Comparison of ENCODE assay signal across 7 cellular contexts in the genomic region with DNA sequence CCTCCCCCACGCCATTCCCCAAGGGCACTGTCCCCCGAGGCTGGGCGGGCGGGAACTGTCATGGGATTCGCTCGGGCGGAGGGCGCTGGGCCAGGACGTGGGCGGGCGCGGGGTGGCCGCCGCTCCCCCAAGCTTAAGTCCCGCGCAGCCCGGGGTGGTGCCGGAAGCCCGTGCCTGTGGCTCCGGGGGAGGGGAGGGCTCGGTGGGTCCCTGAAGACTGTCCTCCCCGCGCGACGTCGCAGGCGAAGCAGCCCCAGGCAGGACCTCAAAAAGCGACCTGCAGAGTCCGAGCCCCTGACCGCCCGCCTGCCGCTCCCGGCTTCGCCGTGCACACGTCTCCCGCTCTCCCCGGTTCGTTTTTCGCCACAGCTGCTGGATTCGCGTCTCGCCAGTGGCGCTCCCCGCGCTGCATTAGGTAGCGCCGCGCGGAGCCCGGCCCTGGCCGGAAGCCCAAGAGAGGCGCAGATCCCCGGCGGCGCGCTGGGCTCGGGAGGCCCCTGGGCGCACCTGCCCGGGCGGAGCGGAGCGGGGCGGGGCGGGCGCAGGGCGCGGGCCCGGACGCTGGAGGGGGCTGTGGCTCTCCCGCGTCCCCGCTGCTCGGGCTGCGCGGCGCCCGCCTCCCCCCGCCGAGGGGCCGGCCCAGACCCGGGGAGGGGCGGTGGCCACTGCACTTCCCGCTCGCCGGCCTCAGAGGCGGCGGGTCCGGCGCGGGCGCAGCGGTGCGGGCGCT.
DNase-seq lines count a peak whose midpoint lies in the region; ATAC-seq and TF ChIP-seq lines count a peak whose summit lies in the region.

A gene with protein sequence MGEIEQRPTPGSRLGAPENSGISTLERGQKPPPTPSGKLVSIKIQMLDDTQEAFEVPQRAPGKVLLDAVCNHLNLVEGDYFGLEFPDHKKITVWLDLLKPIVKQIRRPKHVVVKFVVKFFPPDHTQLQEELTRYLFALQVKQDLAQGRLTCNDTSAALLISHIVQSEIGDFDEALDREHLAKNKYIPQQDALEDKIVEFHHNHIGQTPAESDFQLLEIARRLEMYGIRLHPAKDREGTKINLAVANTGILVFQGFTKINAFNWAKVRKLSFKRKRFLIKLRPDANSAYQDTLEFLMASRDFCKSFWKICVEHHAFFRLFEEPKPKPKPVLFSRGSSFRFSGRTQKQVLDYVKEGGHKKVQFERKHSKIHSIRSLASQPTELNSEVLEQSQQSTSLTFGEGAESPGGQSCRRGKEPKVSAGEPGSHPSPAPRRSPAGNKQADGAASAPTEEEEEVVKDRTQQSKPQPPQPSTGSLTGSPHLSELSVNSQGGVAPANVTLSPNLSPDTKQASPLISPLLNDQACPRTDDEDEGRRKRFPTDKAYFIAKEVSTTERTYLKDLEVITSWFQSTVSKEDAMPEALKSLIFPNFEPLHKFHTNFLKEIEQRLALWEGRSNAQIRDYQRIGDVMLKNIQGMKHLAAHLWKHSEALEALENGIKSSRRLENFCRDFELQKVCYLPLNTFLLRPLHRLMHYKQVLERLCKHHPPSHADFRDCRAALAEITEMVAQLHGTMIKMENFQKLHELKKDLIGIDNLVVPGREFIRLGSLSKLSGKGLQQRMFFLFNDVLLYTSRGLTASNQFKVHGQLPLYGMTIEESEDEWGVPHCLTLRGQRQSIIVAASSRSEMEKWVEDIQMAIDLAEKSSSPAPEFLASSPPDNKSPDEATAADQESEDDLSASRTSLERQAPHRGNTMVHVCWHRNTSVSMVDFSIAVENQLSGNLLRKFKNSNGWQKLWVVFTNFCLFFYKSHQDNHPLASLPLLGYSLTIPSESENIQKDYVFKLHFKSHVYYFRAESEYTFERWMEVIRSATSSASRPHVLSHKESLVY (plus strand): TSS at position 668 of the 730 bp plus-strand sequence. CDS start 70,149 bp downstream, outside the sequence.

- in situ Hi-C loops in KBM-7 (cut with MboI; ENCODE audit: low pct_unique_long_range_greater_than_20kb, low sequenced_read_pairs): no loop called here

- ATAC-seq in GM21786 (IDR thresholded peaks at IDR 0.05; ENCODE audit: unreplicated experiment): peak; percentile 74
- peak; percentile 86 for ATAC-seq in SK-N-SH treated with all-trans-retinoic acid at 6 μM for 48 hours

- peak; percentile 83 for DNase-seq in GM10266 (ENCODE audit: extremely low spot score)
- DNase-seq in KBM-7: peak; percentile 54
- peak; percentile 20 for DNase-seq in cortex of kidney (lab: John Stamatoyannopoulos, UW)
- peak; percentile 90 for DNase-seq in kidney tubule cell (ENCODE audit: low spot score)
- peak; percentile 24 to 61 for DNase-seq in stimulated activated CD4-positive, alpha-beta T cell treated with anti-CD3 and anti-CD28 coated beads, Interleukin-2, amount 100 ng/mL, for 24 hours

- peak; percentile 58 for TF ChIP-seq CTCF in GM10266 (IDR thresholded peaks at IDR 0.05; ENCODE audit: control insufficient read depth, insufficient read depth, low read depth, missing control alignments)

TF ChIP-seq in SK-N-SH treated with all-trans-retinoic acid at 6 μM for 48 hours, 23 proteins besides CTCF, POLR2A, EP300 and RAD21:
- 0 out of 2 replicates have a peak, but pooled peaks have one; percentile 45 for TF ChIP-seq SNAI2 (CRISPR knock-in tag; IDR thresholded peaks at IDR 0.05)
- TF ChIP-seq ZNF8 (CRISPR knock-in tag; IDR thresholded peaks at IDR 0.05): no peak

Comparison
In these comparisons a context has a peak if more than half of its experiments do, and no peak if none do; other contexts are left out.
1. Peak in every context shown above with its lines: DNase-seq and ATAC-seq.
2. DNase-seq: peak in every context shown above with its lines; median percentile 90 in kidney tubule cell; 83 in GM10266; 54 in KBM-7; 42 in stimulated activated CD4-positive, alpha-beta T cell treated with anti-CD3 and anti-CD28 coated beads, Interleukin-2, amount 100 ng/mL, for 24 hours; 20 in cortex of kidney.